18 cellular contexts compared by ENCODE assay signal in the genomic region with DNA sequence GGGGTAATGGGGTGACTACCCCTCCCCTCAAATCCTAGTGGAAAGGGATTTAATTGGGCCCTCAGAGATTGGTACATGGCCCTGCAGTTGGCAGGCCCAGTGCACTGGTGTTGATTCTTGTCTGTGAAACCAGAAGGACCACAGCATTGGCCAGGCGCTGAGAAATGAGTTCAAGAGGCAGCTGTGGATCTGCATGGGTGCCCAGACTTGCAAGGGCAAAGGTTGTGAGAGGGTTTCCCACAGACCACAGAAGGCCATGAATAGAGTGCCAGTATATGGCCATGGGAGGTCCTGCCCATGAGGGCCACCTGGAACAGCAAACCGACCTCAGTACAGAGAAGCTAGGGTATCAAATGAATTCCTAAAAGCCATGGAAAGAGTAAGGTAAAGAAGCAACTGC.
DNase-seq lines count a peak whose midpoint lies in the region; ATAC-seq and TF ChIP-seq lines count a peak whose summit lies in the region.
"Had no signal": no experiment of that assay in that cellular context is flagged by ENCODE, and none has a peak within 500 bp of the region (broad histone marks: within the 10 kb centered on the region; RNA-seq: fewer than 3 reads in every experiment).

No MANE protein-coding gene starts in this region.

- ATAC-seq in GM18502 (IDR thresholded peaks at IDR 0.05; ENCODE audit: poor library complexity, unreplicated experiment) (peak; percentile 51), GM19397 (IDR thresholded peaks at IDR 0.05; ENCODE audit: unreplicated experiment) (peak; percentile 73), HG02798 (IDR thresholded peaks at IDR 0.05; ENCODE audit: poor library complexity, unreplicated experiment) (peak; percentile 84), HG03520 (IDR thresholded peaks at IDR 0.05; ENCODE audit: unreplicated experiment) (peak; percentile 51), HG03521 (IDR thresholded peaks at IDR 0.05; ENCODE audit: unreplicated experiment) (no peak)
- ATAC-seq: naive thymus-derived CD4-positive, alpha-beta T cell; SK-N-SH treated with all-trans-retinoic acid at 6 μM for 48 hours; WTC11 had no signal

- DNase-seq in Kasumi-1 (lab: John Stamatoyannopoulos, UW) (no peak), GM20000 (ENCODE audit: low spot score) (no peak), DMS53 treated with DMSO at 0.1 percent for 48 hours (lab: John Stamatoyannopoulos, UW; ENCODE audit: unreplicated experiment) (no peak)
- DNase-seq: ACHN; activated CD4-positive, alpha-beta T cell treated with anti-CD3 and anti-CD28 coated beads, Interleukin-2, amount 50 U/mL, for 48 hours; activated gamma-delta T cell; cortex of kidney; mesenchymal stem cell; naive thymus-derived CD4-positive, alpha-beta T cell; NCI-H1105 treated with DMSO at 0.1 percent for 48 hours; NCI-H524 treated with DMSO at 0.1 percent for 48 hours had no signal

- no peak for TF ChIP-seq CTCF in GM20000 (IDR thresholded peaks at IDR 0.05; ENCODE audit: extremely low read depth, missing control alignments)
